Comparison of ENCODE assay signal across 8 cellular contexts in the genomic region with DNA sequence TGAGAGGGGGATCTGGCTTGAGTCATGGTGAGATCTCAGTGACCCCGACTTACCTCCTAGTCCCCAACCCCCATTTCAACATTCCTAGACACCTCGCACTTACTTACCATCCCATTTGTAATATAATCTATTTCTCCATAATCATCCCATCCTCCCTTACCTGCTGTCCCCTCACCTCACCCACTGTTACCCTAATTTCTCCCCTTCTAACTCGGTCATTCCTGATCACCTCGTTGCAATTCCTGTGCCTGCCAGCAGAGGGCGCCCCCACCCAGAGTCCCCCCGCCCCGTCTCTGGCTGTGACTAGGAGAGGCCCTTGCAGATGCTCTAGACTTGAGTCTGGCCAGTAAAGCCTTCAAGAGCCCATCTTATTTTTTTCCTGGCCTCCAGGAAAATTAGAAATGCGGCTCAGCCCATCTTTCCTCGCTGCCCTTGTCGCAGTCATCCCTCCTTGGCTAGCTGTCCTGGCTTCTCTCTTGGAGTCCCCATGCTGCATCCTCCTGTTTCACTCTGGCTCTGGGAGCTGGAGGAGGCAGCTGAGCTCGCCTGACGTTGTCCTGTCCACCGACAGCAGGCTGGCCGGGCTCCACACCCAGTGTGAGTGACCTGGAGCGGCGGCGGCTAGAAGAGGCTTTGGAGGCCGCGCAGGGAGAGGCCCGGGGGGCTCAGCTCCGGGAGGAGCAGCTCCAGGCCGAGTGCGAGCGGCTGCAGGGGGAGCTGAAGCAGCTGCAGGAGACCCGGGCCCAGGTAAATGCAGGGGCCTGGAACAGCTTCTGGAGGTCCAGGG. TPM values are rescaled to one million over a fixed set of nuclear protein-coding genes. Genes with fewer than 3 reads are reported as not detected.
DNase-seq lines count a peak whose midpoint lies in the region; ATAC-seq and TF ChIP-seq lines count a peak whose summit lies in the region.

No MANE protein-coding gene starts in this region.

- no peak overlapping the region for H3K4me3 ChIP-seq in retinal pigment epithelial cell (ENCODE audit: low read length)

- intact Hi-C loops in cardiac septum (cut with DNase I): loop anchor here (5.0 to 10.0 kb wide), 2 partner anchors 103 to 196 kb away; partner anchors contain the start of gene SP2

- peak; percentile 34 for DNase-seq in COR-L47 (lab: John Stamatoyannopoulos, UW)
- DNase-seq in HuH-7.5 (ENCODE audit: low spot score): peak; percentile 97
- DNase-seq in activated naive CD4-positive, alpha-beta T cell treated with anti-CD3 and anti-CD28 coated beads, Interleukin-2, amount 50 U/mL, for 16 hours: peak; percentile 82
- peak; percentile 88 for DNase-seq in cardiac septum (ENCODE audit: low spot score)
- DNase-seq in retinal pigment epithelial cell (ENCODE audit: low read depth): no peak
- DNase-seq in DMS153 treated with DMSO at 0.1 percent for 48 hours (lab: John Stamatoyannopoulos, UW; ENCODE audit: unreplicated experiment): no peak

- ATAC-seq in SK-N-SH treated with all-trans-retinoic acid at 6 μM for 48 hours (peak; percentile 59), HG03520 (IDR thresholded peaks at IDR 0.05; ENCODE audit: unreplicated experiment) (no peak)

- TF ChIP-seq CTCF in retinal pigment epithelial cell (conservative IDR thresholded peaks at IDR 0.05; ENCODE audit: low read depth, low read length): peak; percentile 91

TF ChIP-seq in SK-N-SH treated with all-trans-retinoic acid at 6 μM for 48 hours, 23 proteins besides CTCF, POLR2A, EP300 and RAD21:
- TF ChIP-seq TCF4 (CRISPR knock-in tag; IDR thresholded peaks at IDR 0.05; ENCODE audit: borderline replicate concordance): no peak
- TF ChIP-seq RARB (CRISPR knock-in tag; IDR thresholded peaks at IDR 0.05): no peak
- no peak for TF ChIP-seq ZNF70 (CRISPR knock-in tag; IDR thresholded peaks at IDR 0.05)
- no peak for TF ChIP-seq ZC3H10 (CRISPR knock-in tag; IDR thresholded peaks at IDR 0.05)
- TF ChIP-seq PPARA (CRISPR knock-in tag; IDR thresholded peaks at IDR 0.05; ENCODE audit: borderline replicate concordance): no peak
- no peak for TF ChIP-seq ESRRG (CRISPR knock-in tag; IDR thresholded peaks at IDR 0.05)
- TF ChIP-seq BACH2 (CRISPR knock-in tag; IDR thresholded peaks at IDR 0.05; ENCODE audit: borderline replicate concordance): no peak
TF ChIP-seq in SK-N-SH treated with all-trans-retinoic acid at 6 μM for 48 hours: peak in this region for 0.

RNA-seq across cellular contexts. Expression of gene TBKBP1, which starts 5.0 kb away (rescaled TPM):
- 11.2 TPM for total RNA-seq in cardiac septum

RNA-seq across cellular contexts. Expression of gene TBX21, which starts 34.1 kb away (rescaled TPM):
- 0.30 TPM for total RNA-seq in cardiac septum

RNA-seq across cellular contexts. Expression of gene KPNB1, which starts 49.2 kb away (rescaled TPM):
- total RNA-seq in cardiac septum: 185 TPM

Comparison
In these comparisons a context has a peak if more than half of its experiments do, and no peak if none do; other contexts are left out.
1. DNase-seq: peak in COR-L47 (single experiment), HuH-7.5 (single experiment), activated naive CD4-positive, alpha-beta T cell treated with anti-CD3 and anti-CD28 coated beads, Interleukin-2, amount 50 U/mL, for 16 hours (single experiment) and cardiac septum (single experiment); none in retinal pigment epithelial cell (single experiment) and DMS153 treated with DMSO at 0.1 percent for 48 hours (single experiment).